ENCODE assay signal across 5 cellular contexts in genomic region chr15:20278376-20278775, GRCh38.
DNase-seq lines count a peak whose midpoint lies in the region; ATAC-seq and TF ChIP-seq lines count a peak whose summit lies in the region.
"Not testable (repeated sequence)": the region's sequence is repeated elsewhere in the genome, so short reads cannot be mapped to it uniquely, and the experiment has no call there.

No MANE protein-coding gene starts in this region.

- not testable (repeated sequence) for H3K27me3 ChIP-seq in endodermal cell (ENCODE audit: control insufficient read depth, insufficient read depth, low read length, poor library complexity, severe bottlenecking); sigmoid colon; upper lobe of right lung

- intact Hi-C loops in sigmoid colon (cut with DNase I); upper lobe of right lung (cut with DNase I): not testable (repeated sequence)

- H3K27ac Mint-ChIP-seq in endodermal cell = not testable (repeated sequence)

- not testable (repeated sequence) for H3K4me3 ChIP-seq in endodermal cell (ENCODE audit: low read length); sigmoid colon; upper lobe of right lung

- H3K36me3 Mint-ChIP-seq in endodermal cell (ENCODE audit: low read depth) = not testable (repeated sequence)

- peaks cover 93% of the 10 kb centered on the region for H3K9me3 ChIP-seq in endodermal cell (ENCODE audit: control insufficient read depth, low read length)
- peaks cover 0 to 28% (median 7%) of the 10 kb centered on the region in 4 donors for H3K9me3 ChIP-seq in sigmoid colon
- H3K9me3 ChIP-seq in upper lobe of right lung = peaks cover 15% of the 10 kb centered on the region

- not testable (repeated sequence) for TF ChIP-seq EP300 in sigmoid colon (IDR thresholded peaks at IDR 0.05)

- H3K4me3 Mint-ChIP-seq in endodermal cell = not testable (repeated sequence)

- TF ChIP-seq POLR2A in sigmoid colon (IDR thresholded peaks at IDR 0.05) = not testable (repeated sequence)

- DNase-seq in activated effector memory CD4-positive, alpha-beta T cell treated with anti-CD3 and anti-CD28 coated beads, Interleukin-2, amount 50 U/mL, for 16 hours = peak; percentile 36
- DNase-seq in endodermal cell = peak; percentile 10
- DNase-seq in mesenteric fat pad (ENCODE audit: low spot score) = peak; percentile 59
- peak; percentile 19 for DNase-seq in sigmoid colon
- DNase-seq in upper lobe of right lung = peak; percentile 39

- H3K4me1 Mint-ChIP-seq in endodermal cell = not testable (repeated sequence)

- not testable (repeated sequence) for ATAC-seq in upper lobe of right lung

- not testable (repeated sequence) for H3K9ac ChIP-seq in endodermal cell (ENCODE audit: extremely low read depth, low read length, poor library complexity, severe bottlenecking)

- 21% methylated on average over 1 of the region's 1 CpG; no CpG with 5 or more reads in 1 of the 2 experiments for WGBS in endodermal cell (ENCODE audit: insufficient coverage in 1 of 2, insufficient read length in 1 of 2), 2 experiments
- 33 to 45% methylated on average over 1 of the region's 1 CpG for WGBS in sigmoid colon, 2 donors

- not testable (repeated sequence) for H3K4me1 ChIP-seq in endodermal cell (ENCODE audit: control insufficient read depth, insufficient read depth, low read length); sigmoid colon; upper lobe of right lung

- TF ChIP-seq CTCF in endodermal cell (conservative IDR thresholded peaks at IDR 0.05); sigmoid colon (IDR thresholded peaks at IDR 0.05); upper lobe of right lung (IDR thresholded peaks at IDR 0.05): not testable (repeated sequence)

- not testable (repeated sequence) for H3K27ac ChIP-seq in endodermal cell (ENCODE audit: low read depth, low read length); sigmoid colon; upper lobe of right lung

- not testable (repeated sequence) for H3K36me3 ChIP-seq in endodermal cell (ENCODE audit: control insufficient read depth, insufficient read depth, low read length); sigmoid colon; upper lobe of right lung

- H3K27me3 Mint-ChIP-seq in endodermal cell (ENCODE audit: insufficient read depth) = not testable (repeated sequence)

- H3K9me3 Mint-ChIP-seq in endodermal cell = not testable (repeated sequence)
